30 cellular contexts compared by ENCODE assay signal in genomic region chr20:63703471-63703975, GRCh38. TPM values are rescaled to one million over a fixed set of nuclear protein-coding genes. Genes with fewer than 3 reads are reported as not detected.
DNase-seq lines count a peak whose midpoint lies in the region; ATAC-seq and TF ChIP-seq lines count a peak whose summit lies in the region.
"Had no signal": no experiment of that assay in that cellular context is flagged by ENCODE, and none has a peak within 500 bp of the region (broad histone marks: within the 10 kb centered on the region; RNA-seq: fewer than 3 reads in every experiment).

No MANE protein-coding gene starts in this region.

- peak overlapping the region; percentile 97 for H3K27ac ChIP-seq in RWPE1
- no peak overlapping the region for H3K27ac ChIP-seq in right lobe of liver
- H3K27ac ChIP-seq in CD8-positive, alpha-beta T cell (ENCODE audit: low read depth, low read length): no peak overlapping the region
- H3K27ac ChIP-seq: ascending aorta, cardiac muscle cell, esophagus squamous epithelium, neutrophil, psoas muscle had no signal

- intact Hi-C loops in right lobe of liver (cut with DNase I): no loop called here
- intact Hi-C loops in CD8-positive, alpha-beta T cell (cut with DNase I, micrococcal nuclease): no loop called here

- H3K4me1 Mint-ChIP-seq in activated T-cell treated with anti-CD3 and anti-CD28 coated beads, Interleukin-2, amount 50 U/mL, for 24 hours (ENCODE audit: low read depth): peaks cover 41% of the 10 kb centered on the region
- H3K4me1 Mint-ChIP-seq in type B pancreatic cell (ENCODE audit: unreplicated experiment): peaks cover 8% of the 10 kb centered on the region
- H3K4me1 Mint-ChIP-seq in CD8-positive, alpha-beta T cell (ENCODE audit: low read depth): peaks cover 10% of the 10 kb centered on the region

- 96% methylated on average over 5 of the region's 15 CpGs for WGBS in right lobe of liver (ENCODE audit: insufficient coverage, low coverage, low lambda C conversion rate, missing lambda C conversion rate)

- no peak overlapping the region for H3K4me3 ChIP-seq in right lobe of liver
- no peak overlapping the region for H3K4me3 ChIP-seq in CD8-positive, alpha-beta T cell (ENCODE audit: low read depth, low read length)
- H3K4me3 ChIP-seq: ascending aorta, cardiac muscle cell, esophagus squamous epithelium, psoas muscle had no signal

- peak; percentile 32 for DNase-seq in activated T-cell treated with anti-CD3 and anti-CD28 coated beads, Interleukin-2, amount 50 U/mL, for 24 hours
- no peak for DNase-seq in activated T-cell treated with anti-CD3 and anti-CD28 coated beads, Interleukin-2, amount 50 U/mL, for 1 hour
- DNase-seq in RWPE1 (ENCODE audit: low spot score): no peak
- DNase-seq in right lobe of liver: peak in 2 of 3 donors; percentile 21 to 45
- peak; percentile 66 for DNase-seq in type B pancreatic cell (ENCODE audit: extremely low spot score, unreplicated experiment)
- no peak for DNase-seq in DMS79 (lab: John Stamatoyannopoulos, UW)
- no peak for DNase-seq in NCI-H2196 (lab: John Stamatoyannopoulos, UW; ENCODE audit: unreplicated experiment)
- DNase-seq in CD8-positive, alpha-beta T cell: no peak
- DNase-seq: activated CD4-positive, alpha-beta T cell treated with anti-CD3 and anti-CD28 coated beads, Interleukin-2, amount 50 U/mL, for 1 hour; activated naive CD8-positive, alpha-beta T cell treated with anti-CD3 and anti-CD28 coated beads for 36 hours; DMS53; esophagus squamous epithelium; foreskin melanocyte; HCEC 1CT; left colon; mesendoderm; NCI-H146; NCI-H2107; NCI-H446; NCI-H774; stimulated activated naive CD8-positive, alpha-beta T cell treated with anti-CD3 and anti-CD28 coated beads, Interleukin-15, amount 100 ng/mL, for 72 hours; T-helper 2 cell had no signal

- H3K4me1 ChIP-seq in right lobe of liver: peaks cover 0 to 9% (median 0%) of the 10 kb centered on the region in 4 donors
- peaks cover 15% of the 10 kb centered on the region for H3K4me1 ChIP-seq in CD8-positive, alpha-beta T cell (ENCODE audit: insufficient read depth, low read length)

- TF ChIP-seq POLR2A in right lobe of liver (IDR thresholded peaks at IDR 0.05): no peak

- no peak for TF ChIP-seq CTCF in RWPE1 (conservative IDR thresholded peaks at IDR 0.05; ENCODE audit: low read depth)
- TF ChIP-seq CTCF in right lobe of liver (IDR thresholded peaks at IDR 0.05): no peak
- TF ChIP-seq CTCF in type B pancreatic cell (conservative IDR thresholded peaks at IDR 0.05): no peak
- TF ChIP-seq CTCF in CD8-positive, alpha-beta T cell (IDR thresholded peaks at IDR 0.05): no peak

- no peak overlapping the region for H3K27ac Mint-ChIP-seq in activated T-cell treated with anti-CD3 and anti-CD28 coated beads, Interleukin-2, amount 50 U/mL, for 24 hours
- H3K27ac Mint-ChIP-seq in type B pancreatic cell: no peak overlapping the region
- no peak overlapping the region for H3K27ac Mint-ChIP-seq in CD8-positive, alpha-beta T cell
- H3K27ac Mint-ChIP-seq: activated naive CD8-positive, alpha-beta T cell treated with anti-CD3 and anti-CD28 coated beads for 36 hours; activated T-helper 17 cell treated with anti-CD3 and anti-CD28 coated beads, Interleukin-2, amount 50 U/mL, for 72 hours; dendritic cell treated with granulocyte-macrophage colony-stimulating factor and Interleukin-4, amounts not matched to agents 40 ng/mL and 50 ng/mL, for 4 days had no signal

- H3K4me3 Mint-ChIP-seq in activated T-cell treated with anti-CD3 and anti-CD28 coated beads, Interleukin-2, amount 50 U/mL, for 24 hours: no peak overlapping the region
- no peak overlapping the region for H3K4me3 Mint-ChIP-seq in type B pancreatic cell
- H3K4me3 Mint-ChIP-seq in CD8-positive, alpha-beta T cell: no peak overlapping the region
- H3K4me3 Mint-ChIP-seq: activated naive CD8-positive, alpha-beta T cell treated with anti-CD3 and anti-CD28 coated beads for 36 hours; activated T-helper 17 cell treated with anti-CD3 and anti-CD28 coated beads, Interleukin-2, amount 50 U/mL, for 72 hours; dendritic cell treated with granulocyte-macrophage colony-stimulating factor and Interleukin-4, amounts not matched to agents 40 ng/mL and 50 ng/mL, for 4 days; stimulated activated naive CD8-positive, alpha-beta T cell treated with anti-CD3 and anti-CD28 coated beads, Interleukin-15, amount 100 ng/mL, for 72 hours had no signal

- H3K9me3 ChIP-seq in right lobe of liver: no peaks in the 10 kb centered on the region
- no peaks in the 10 kb centered on the region for H3K9me3 ChIP-seq in CD8-positive, alpha-beta T cell (ENCODE audit: low read length)
- H3K9me3 ChIP-seq: ascending aorta, esophagus squamous epithelium, neutrophil, psoas muscle had no signal

- no peaks in the 10 kb centered on the region for H3K27me3 ChIP-seq in right lobe of liver
- no peaks in the 10 kb centered on the region for H3K27me3 ChIP-seq in CD8-positive, alpha-beta T cell (ENCODE audit: insufficient read depth, low read length)
- H3K27me3 ChIP-seq: ascending aorta, cardiac muscle cell, esophagus squamous epithelium, neutrophil had no signal

- ATAC-seq in right lobe of liver: no peak
- ATAC-seq in CD8-positive, alpha-beta T cell: no peak
- ATAC-seq: activated T-helper 17 cell treated with anti-CD3 and anti-CD28 coated beads, Interleukin-2, amount 50 U/mL, for 72 hours; left colon; psoas muscle; stimulated activated naive CD8-positive, alpha-beta T cell treated with anti-CD3 and anti-CD28 coated beads, Interleukin-15, amount 100 ng/mL, for 72 hours had no signal

- peaks cover 0 to 24% (median 8%) of the 10 kb centered on the region in 4 donors for H3K36me3 ChIP-seq in right lobe of liver
- H3K36me3 ChIP-seq in CD8-positive, alpha-beta T cell (ENCODE audit: insufficient read depth, low read length): peaks cover 29% of the 10 kb centered on the region

- H3K36me3 Mint-ChIP-seq in activated T-cell treated with anti-CD3 and anti-CD28 coated beads, Interleukin-2, amount 50 U/mL, for 24 hours (ENCODE audit: low read depth): peaks cover 68% of the 10 kb centered on the region
- peaks cover 4% of the 10 kb centered on the region for H3K36me3 Mint-ChIP-seq in type B pancreatic cell
- H3K36me3 Mint-ChIP-seq in CD8-positive, alpha-beta T cell: peaks cover 30% of the 10 kb centered on the region

- CTCF ChIA-PET in RWPE1 (lab: Yijun Ruan, JAX): interaction anchor here (2.0 kb wide), 1 partner anchor 270 kb away, joined by 10 read pairs; no protein-coding TSS in a partner anchor
- CTCF ChIA-PET in CD8-positive, alpha-beta T cell (lab: Charles Lee): interaction anchor here (1.4 kb wide), 1 partner anchor 166 kb away, joined by 3 read pairs; no protein-coding TSS in a partner anchor

- no peaks in the 10 kb centered on the region for H3K27me3 Mint-ChIP-seq in activated T-cell treated with anti-CD3 and anti-CD28 coated beads, Interleukin-2, amount 50 U/mL, for 24 hours
- no peaks in the 10 kb centered on the region for H3K27me3 Mint-ChIP-seq in type B pancreatic cell
- no peaks in the 10 kb centered on the region for H3K27me3 Mint-ChIP-seq in CD8-positive, alpha-beta T cell (ENCODE audit: low read depth)
- H3K27me3 Mint-ChIP-seq: activated naive CD8-positive, alpha-beta T cell treated with anti-CD3 and anti-CD28 coated beads for 36 hours; activated T-helper 17 cell treated with anti-CD3 and anti-CD28 coated beads, Interleukin-2, amount 50 U/mL, for 72 hours; dendritic cell treated with granulocyte-macrophage colony-stimulating factor and Interleukin-4, amounts not matched to agents 40 ng/mL and 50 ng/mL, for 4 days; stimulated activated naive CD8-positive, alpha-beta T cell treated with anti-CD3 and anti-CD28 coated beads, Interleukin-15, amount 100 ng/mL, for 72 hours had no signal

- no peaks in the 10 kb centered on the region for H3K9me3 Mint-ChIP-seq in activated T-cell treated with anti-CD3 and anti-CD28 coated beads, Interleukin-2, amount 50 U/mL, for 24 hours
- no peaks in the 10 kb centered on the region for H3K9me3 Mint-ChIP-seq in type B pancreatic cell
- H3K9me3 Mint-ChIP-seq in CD8-positive, alpha-beta T cell: no peaks in the 10 kb centered on the region
- H3K9me3 Mint-ChIP-seq: activated naive CD8-positive, alpha-beta T cell treated with anti-CD3 and anti-CD28 coated beads for 36 hours; activated T-helper 17 cell treated with anti-CD3 and anti-CD28 coated beads, Interleukin-2, amount 50 U/mL, for 72 hours; dendritic cell treated with granulocyte-macrophage colony-stimulating factor and Interleukin-4, amounts not matched to agents 40 ng/mL and 50 ng/mL, for 4 days; stimulated activated naive CD8-positive, alpha-beta T cell treated with anti-CD3 and anti-CD28 coated beads, Interleukin-15, amount 100 ng/mL, for 72 hours had no signal

- POLR2A ChIA-PET in RWPE1 (lab: Yijun Ruan, JAX; ENCODE audit: low non-redundant PET): interaction anchor here (0.6 to 1.0 kb wide), 3 partner anchors 38 to 162 kb away, joined by 3 read pairs; partner anchors contain the start of gene TPD52L2
- POLR2A ChIA-PET in CD8-positive, alpha-beta T cell (lab: Charles Lee): interaction anchor here (0.8 kb wide), 1 partner anchor 33 kb away, joined by 4 read pairs; the partner anchor contains the start of gene LIME1

RNA-seq across cellular contexts. Expression of gene ARFRP1, which starts 4.3 kb away (rescaled TPM):
- total RNA-seq in right lobe of liver (10 to 100 TPM; 16.0 to 22.2 (median 20.2) TPM), type B pancreatic cell (ENCODE audit: low replicate concordance) (37.2 and 45.0 TPM in 2 replicates)
- total RNA-seq in CD8-positive, alpha-beta T cell: 10 to 100 TPM; 25.1 to 28.6 TPM

RNA-seq across cellular contexts. Expression of gene ZGPAT, which starts 4.3 kb away (rescaled TPM):
- total RNA-seq in right lobe of liver (10 to 100 TPM; 18.7 to 68.9 (median 31.9) TPM), type B pancreatic cell (ENCODE audit: low replicate concordance) (28.7 and 32.8 TPM in 2 replicates)
- total RNA-seq in CD8-positive, alpha-beta T cell: 10 to 100 TPM; 25.5 to 25.7 TPM

RNA-seq across cellular contexts. Expression of gene TNFRSF6B, which starts 7.1 kb away (rescaled TPM):
- total RNA-seq in right lobe of liver (1 to 10 TPM in 1 of 6 experiments, under 1 TPM in 2, not detected in 3; 0.56 to 1.0 (median 0.62) TPM), type B pancreatic cell (ENCODE audit: low replicate concordance) (not detected in 2 replicates)
- total RNA-seq in CD8-positive, alpha-beta T cell: 1 to 10 TPM; 2.0 to 3.0 TPM
- total RNA-seq: A673; activated naive CD8-positive, alpha-beta T cell treated with anti-CD3 and anti-CD28 coated beads for 36 hours; activated T-helper 17 cell treated with anti-CD3 and anti-CD28 coated beads, Interleukin-2, amount 50 U/mL, for 72 hours; skeletal muscle tissue had no signal

RNA-seq across cellular contexts. Expression of gene LIME1, which starts 32.9 kb away (rescaled TPM):
- 100 to 1,000 TPM in 2 of 6 experiments, 10 to 100 TPM in 4; 37.0 to 118 (median 65.5) TPM for total RNA-seq in right lobe of liver
- total RNA-seq in type B pancreatic cell (ENCODE audit: low replicate concordance): 6.3 and 11.3 TPM in 2 replicates
- 100 to 1,000 TPM; 118 to 123 TPM for total RNA-seq in CD8-positive, alpha-beta T cell

RNA-seq across cellular contexts. Expression of gene SLC2A4RG, which starts 36.1 kb away (rescaled TPM):
- total RNA-seq in right lobe of liver (100 to 1,000 TPM in 2 of 6 experiments, 10 to 100 TPM in 4; 36.0 to 180 (median 73.8) TPM), type B pancreatic cell (ENCODE audit: low replicate concordance) (52.6 and 75.6 TPM in 2 replicates)
- 10 to 100 TPM; 79.3 to 90.0 TPM for total RNA-seq in CD8-positive, alpha-beta T cell

Comparison
In these comparisons a context has a peak if more than half of its experiments do, and no peak if none do; other contexts are left out.
1. DNase-seq: peak in activated T-cell treated with anti-CD3 and anti-CD28 coated beads, Interleukin-2, amount 50 U/mL, for 24 hours (single experiment), right lobe of liver (2 of 3) and type B pancreatic cell (single experiment); none in activated T-cell treated with anti-CD3 and anti-CD28 coated beads, Interleukin-2, amount 50 U/mL, for 1 hour (single experiment), RWPE1 (single experiment), DMS79 (single experiment), NCI-H2196 (single experiment) and CD8-positive, alpha-beta T cell (0 of 7).